8 cellular contexts compared by ENCODE assay signal in the genomic region with DNA sequence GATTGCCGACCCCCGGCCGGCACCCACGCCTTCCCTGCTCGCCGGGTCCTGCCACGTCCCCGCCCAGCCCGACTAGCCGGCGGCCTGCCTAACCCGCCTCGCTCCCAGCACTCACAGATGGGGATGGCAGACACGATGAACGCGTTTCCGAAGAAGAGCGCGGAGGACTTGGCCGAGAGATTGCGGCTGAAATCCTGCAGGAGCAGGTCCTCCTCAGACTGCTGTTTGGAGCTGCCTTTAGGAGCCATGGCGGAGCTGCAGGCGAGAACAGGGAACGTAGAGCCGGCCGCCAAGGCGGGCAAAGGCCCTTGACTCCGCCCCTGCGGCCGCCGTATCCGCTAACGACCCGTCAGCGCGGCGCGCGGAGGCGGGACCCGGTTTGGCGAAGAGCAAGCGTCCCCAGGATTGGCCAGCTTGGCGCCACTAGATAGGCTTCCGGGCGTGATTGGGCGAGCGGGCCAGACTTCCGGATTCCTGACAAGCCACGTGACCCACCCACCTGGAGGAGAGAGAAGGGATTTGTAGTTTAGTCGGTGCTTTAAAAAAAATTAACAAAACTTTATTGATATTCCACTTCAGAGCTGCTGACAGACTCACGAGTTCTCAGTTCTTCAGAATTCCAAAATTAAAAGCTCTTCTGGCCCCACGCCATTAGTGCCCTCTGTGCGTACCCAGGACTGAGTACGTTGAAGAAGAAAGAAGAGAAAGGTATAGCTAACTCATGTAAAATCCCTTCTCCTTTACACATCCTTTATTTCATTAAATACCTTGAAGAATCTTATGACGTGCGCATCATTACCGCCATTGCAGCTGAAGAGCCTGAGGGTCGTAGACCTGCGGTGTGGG. TPM values are rescaled to one million over a fixed set of nuclear protein-coding genes. Genes with fewer than 3 reads are reported as not detected.
DNase-seq lines count a peak whose midpoint lies in the region; ATAC-seq and TF ChIP-seq lines count a peak whose summit lies in the region.

A gene (minus strand): TSS at position 276 of the 846 bp plus-strand sequence. CDS start 28 bp downstream, at position 248.

- peaks cover 30% of the 10 kb centered on the region for H3K36me3 Mint-ChIP-seq in type B pancreatic cell

- peaks cover 8 to 62% (median 41%) of the 10 kb centered on the region in 12 donors for H3K4me1 ChIP-seq in heart left ventricle

- peak; percentile 98 for ATAC-seq in HG02870 (IDR thresholded peaks at IDR 0.05; ENCODE audit: unreplicated experiment)
- peak; percentile 99 to 100 (median 99) for ATAC-seq in heart left ventricle

- H3K9me3 Mint-ChIP-seq in type B pancreatic cell = no peaks in the 10 kb centered on the region

- H3K27me3 ChIP-seq in heart left ventricle = no peaks in the 10 kb centered on the region

- WGBS in heart left ventricle, 4 donors = 3 to 12% (median 5%) methylated on average over 22 to 60 of the region's 60 CpGs

- intact Hi-C loops in T-helper 1 cell treated with Interleukin-12 subunit alpha and Interleukin-12 subunit beta and Interleukin-4 antibody, amounts not matched to agents 30 ng/mL and 1 ng/mL, for 36 hours (cut with micrococcal nuclease) = loop anchor here (1.0 to 2.0 kb wide), 17 partner anchors 14 to 701 kb away; a partner anchor contains a TSS
- intact Hi-C loops in heart left ventricle (cut with DNase I) = loop anchor here (1.0 to 10.0 kb wide), 13 partner anchors 50 to 580 kb away; a partner anchor contains a TSS

- peaks cover 0 to 32% (median 20%) of the 10 kb centered on the region in 9 donors for H3K36me3 ChIP-seq in heart left ventricle

- peak within 1 kb of the TSS; percentile 81 to 98 (median 90) for H3K4me3 ChIP-seq in heart left ventricle

- no peaks in the 10 kb centered on the region for H3K9me3 ChIP-seq in heart left ventricle

- H3K27ac Mint-ChIP-seq in type B pancreatic cell = peak within 1 kb of the TSS; percentile 91

- peak within 1 kb of the TSS; percentile 93 for H3K4me3 Mint-ChIP-seq in type B pancreatic cell

- peaks cover 3% of the 10 kb centered on the region for H3K27me3 Mint-ChIP-seq in type B pancreatic cell

- in situ Hi-C loops in GM13976 (cut with MboI; ENCODE audit: low sequenced_read_pairs, unreplicated experiment) = no loop called here

- peak; percentile 56 to 90 for TF ChIP-seq POLR2A in heart left ventricle (IDR thresholded peaks at IDR 0.05)

- H3K27ac ChIP-seq in heart left ventricle = peak within 1 kb of the TSS; percentile 84 to 98 (median 93)

- no peak for TF ChIP-seq CTCF in GM13976 (IDR thresholded peaks at IDR 0.05; ENCODE audit: borderline replicate concordance, control extremely low read depth, extremely low read depth, insufficient read depth, missing control alignments)
- peak in 9 of 12 donors; percentile 11 to 41 (median 19) for TF ChIP-seq CTCF in heart left ventricle (IDR thresholded peaks at IDR 0.05)
- TF ChIP-seq CTCF in type B pancreatic cell (conservative IDR thresholded peaks at IDR 0.05) = peak; percentile 74

- H3K4me1 Mint-ChIP-seq in type B pancreatic cell (ENCODE audit: unreplicated experiment) = peaks cover 30% of the 10 kb centered on the region

- DNase-seq in GM13976 (ENCODE audit: low spot score) (peak; percentile 93), NCI-H146 treated with DMSO at 0.1 percent for 48 hours (lab: John Stamatoyannopoulos, UW; ENCODE audit: unreplicated experiment) (peak; percentile 100), amniotic epithelial cell (ENCODE audit: low read depth) (peak; percentile 100), heart left ventricle (peak; percentile 100), pons (ENCODE audit: low spot score) (peak; percentile 99), type B pancreatic cell (ENCODE audit: extremely low spot score, unreplicated experiment) (peak; percentile 99)

RNA-seq across cellular contexts. Expression of the gene that starts here (rescaled TPM):
- 164 and 166 TPM in 2 replicates for total RNA-seq in T-helper 1 cell treated with Interleukin-12 subunit alpha and Interleukin-12 subunit beta and Interleukin-4 antibody, amounts not matched to agents 30 ng/mL and 1 ng/mL, for 36 hours
- total RNA-seq in heart left ventricle (100 to 1,000 TPM; 171 to 456 (median 197) TPM), type B pancreatic cell (ENCODE audit: low replicate concordance) (141 and 170 TPM in 2 replicates)
- 100 to 1,000 TPM; 112 to 900 TPM for polyA plus RNA-seq in heart left ventricle

Comparison
In these comparisons a context has a peak if more than half of its experiments do, and no peak if none do; other contexts are left out.
1. Peak in every context shown above with its lines: DNase-seq, ATAC-seq, H3K4me3 ChIP-seq and H3K27ac ChIP-seq.